ENCODE assay signal across 1 cellular context in the genomic region with DNA sequence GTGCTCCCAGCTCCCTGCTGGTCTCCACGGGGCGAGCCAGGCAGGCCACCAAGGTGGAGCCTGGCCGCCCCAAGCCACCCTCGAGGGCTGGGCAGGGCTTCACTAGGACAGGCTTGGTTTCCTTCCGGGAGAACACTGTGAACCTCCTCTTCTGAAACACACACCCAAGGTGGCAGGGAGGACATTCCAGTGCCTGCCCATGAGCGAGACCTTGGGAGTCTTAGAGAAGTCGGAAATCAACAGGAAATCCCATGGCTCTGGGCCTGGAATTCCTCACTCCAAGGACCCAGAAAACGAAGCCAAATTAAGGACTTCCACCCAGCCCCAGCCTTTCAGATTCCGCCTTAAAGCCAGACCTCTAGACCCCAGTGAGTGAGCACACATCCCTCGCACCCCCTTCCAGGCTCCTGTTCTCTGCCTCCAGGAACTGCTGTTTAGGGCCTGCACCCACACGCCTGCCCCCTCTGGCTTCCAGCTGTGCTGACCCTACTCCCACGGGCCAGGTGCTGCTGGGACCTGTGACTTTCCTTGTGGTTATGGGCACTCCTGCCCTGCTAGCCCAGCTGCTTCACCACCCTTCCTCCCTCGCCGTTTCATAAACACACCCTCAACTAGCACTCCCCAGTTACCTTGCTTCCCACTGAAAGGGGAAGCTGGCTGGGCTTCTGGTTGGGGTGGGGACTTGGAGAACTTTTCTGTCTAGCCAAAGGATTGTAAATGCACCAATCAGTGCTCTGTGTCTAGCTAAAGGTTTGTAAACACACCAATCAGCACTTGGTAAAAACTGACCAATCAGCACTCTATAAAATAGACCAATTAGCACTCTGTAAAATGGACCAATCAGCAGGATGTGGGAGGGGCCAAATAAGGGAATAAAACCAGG.
TF ChIP-seq lines count a peak whose summit lies in the region.

No MANE protein-coding gene starts in this region.

TF ChIP-seq in GM12878, 131 proteins besides CTCF, POLR2A, EP300 and RAD21:
- TF ChIP-seq HDGF (IDR thresholded peaks at IDR 0.05) (no peak), TCF12 (IDR thresholded peaks at IDR 0.05; ENCODE audit: low read depth, low read length) (peak; percentile 36; the same call in 1 of the 2 replicates)
- TF ChIP-seq, protein P1, sequence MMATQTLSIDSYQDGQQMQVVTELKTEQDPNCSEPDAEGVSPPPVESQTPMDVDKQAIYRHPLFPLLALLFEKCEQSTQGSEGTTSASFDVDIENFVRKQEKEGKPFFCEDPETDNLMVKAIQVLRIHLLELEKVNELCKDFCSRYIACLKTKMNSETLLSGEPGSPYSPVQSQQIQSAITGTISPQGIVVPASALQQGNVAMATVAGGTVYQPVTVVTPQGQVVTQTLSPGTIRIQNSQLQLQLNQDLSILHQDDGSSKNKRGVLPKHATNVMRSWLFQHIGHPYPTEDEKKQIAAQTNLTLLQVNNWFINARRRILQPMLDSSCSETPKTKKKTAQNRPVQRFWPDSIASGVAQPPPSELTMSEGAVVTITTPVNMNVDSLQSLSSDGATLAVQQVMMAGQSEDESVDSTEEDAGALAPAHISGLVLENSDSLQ (IDR thresholded peaks at IDR 0.05): no peak
